In genomic region chr12:32885831-32886230, GRCh38 we compare ENCODE assay signal across 18 cellular contexts. TPM values are rescaled to one million over a fixed set of nuclear protein-coding genes. Genes with fewer than 3 reads are reported as not detected.
DNase-seq lines count a peak whose midpoint lies in the region; ATAC-seq and TF ChIP-seq lines count a peak whose summit lies in the region.
"Had no signal": no experiment of that assay in that cellular context is flagged by ENCODE, and none has a peak within 500 bp of the region (broad histone marks: within the 10 kb centered on the region; RNA-seq: fewer than 3 reads in every experiment).

No MANE protein-coding gene starts in this region.

- H3K9me3 ChIP-seq in cardiac muscle cell (ENCODE audit: low read depth) (no peaks in the 10 kb centered on the region), parathyroid adenoma (ENCODE audit: control insufficient read depth, low read length) (no peaks in the 10 kb centered on the region), tibial artery (no peaks in the 10 kb centered on the region)
- H3K9me3 ChIP-seq: A549, MG63, testis had no signal

- H3K9ac ChIP-seq in parathyroid adenoma, result no peak overlapping the region

- H3K4me3 ChIP-seq in cardiac muscle cell, result no peak overlapping the region
- peak overlapping the region; percentile 27 for H3K4me3 ChIP-seq in parathyroid adenoma (ENCODE audit: low read depth, low read length)
- no peak overlapping the region for H3K4me3 ChIP-seq in tibial artery
- H3K4me3 ChIP-seq: A549, MG63, testis had no signal

- H3K79me2 ChIP-seq in parathyroid adenoma, result no peaks in the 10 kb centered on the region

- peak overlapping the region; percentile 95 for H3K27ac ChIP-seq in cardiac muscle cell
- no peak overlapping the region for H3K27ac ChIP-seq in parathyroid adenoma
- no peak overlapping the region for H3K27ac ChIP-seq in tibial artery
- H3K27ac ChIP-seq: A549, testis had no signal

- DNase-seq in cardiac muscle cell (ENCODE audit: low read depth in 1 of 2, low spot score in 1 of 2), result no peak
- DNase-seq in left ventricle myocardium superior, result no peak
- DNase-seq in NCI-H1417 (lab: John Stamatoyannopoulos, UW), result peak; percentile 3 to 87 (median 64)
- peak; percentile 34 for DNase-seq in NCI-H774 (lab: John Stamatoyannopoulos, UW)
- no peak for DNase-seq in OCI-M2 (lab: John Stamatoyannopoulos, UW; ENCODE audit: unreplicated experiment)
- DNase-seq in tibial artery, result no peak
- DNase-seq: activated naive CD8-positive, alpha-beta T cell treated with anti-CD3 and anti-CD28 coated beads, Interleukin-2, amount 10 ng/mL, durations not matched to agents 7 days and 5 days; Calu3; MG63; midbrain; nephron progenitor cell; stimulated activated CD4-positive, alpha-beta T cell treated with anti-CD3 and anti-CD28 coated beads, Interleukin-1b, Interleukin-23, amount 100 ng/mL, for 48 hours; SW 1271; testis had no signal

- H3K27me3 ChIP-seq in cardiac muscle cell (no peaks in the 10 kb centered on the region), parathyroid adenoma (ENCODE audit: control insufficient read depth, insufficient read depth, low read length) (no peaks in the 10 kb centered on the region), tibial artery (no peaks in the 10 kb centered on the region)
- H3K27me3 ChIP-seq: MG63, testis had no signal

- ATAC-seq in left ventricle myocardium superior, result no peak
- ATAC-seq in HG03196 (IDR thresholded peaks at IDR 0.05; ENCODE audit: unreplicated experiment), result no peak
- ATAC-seq: A549; stimulated activated memory B cell treated with anti-CD40 and anti-IgM and Interleukin-4, amounts not matched to agents 10 μg/mL and 1 μg/mL and 100 μg/mL, for 72 hours had no signal

- H2AFZ ChIP-seq in parathyroid adenoma, result peak overlapping the region; percentile 20

- H3K4me1 ChIP-seq in cardiac muscle cell (ENCODE audit: low read depth), result peaks cover 80% of the 10 kb centered on the region
- H3K4me1 ChIP-seq in parathyroid adenoma, result no peaks in the 10 kb centered on the region
- H3K4me1 ChIP-seq in tibial artery, result no peaks in the 10 kb centered on the region
- H3K4me1 ChIP-seq: testis had no signal

- intact Hi-C loops in left ventricle myocardium superior (cut with micrococcal nuclease), result no loop called here
- intact Hi-C loops in tibial artery (cut with DNase I; ENCODE audit: low total_unique reads), result no loop called here

- TF ChIP-seq CTCF in cardiac muscle cell (IDR thresholded peaks at IDR 0.05; ENCODE audit: low read depth, low read length) (no peak), parathyroid adenoma (IDR thresholded peaks at IDR 0.05) (no peak), tibial artery (IDR thresholded peaks at IDR 0.05) (no peak)

- H3K4me2 ChIP-seq in parathyroid adenoma (ENCODE audit: low read length), result peak overlapping the region; percentile 53
- H3K4me2 ChIP-seq: A549 had no signal

- H3K36me3 ChIP-seq in cardiac muscle cell, result peaks cover 18% of the 10 kb centered on the region
- H3K36me3 ChIP-seq in parathyroid adenoma (ENCODE audit: control insufficient read depth, insufficient read depth, low read length), result no peaks in the 10 kb centered on the region
- H3K36me3 ChIP-seq in tibial artery, result no peaks in the 10 kb centered on the region
- H3K36me3 ChIP-seq: MG63 had no signal

RNA-seq across cellular contexts. Expression of gene PKP2, which starts 10.7 kb away (rescaled TPM):
- total RNA-seq in cardiac muscle cell, result 362 and 376 TPM in 2 replicates
- polyA plus RNA-seq in cardiac muscle cell, result 363 and 451 TPM in 2 replicates
- 423 TPM for total RNA-seq in left ventricle myocardium superior

Comparison
In these comparisons a context has a peak if more than half of its experiments do, and no peak if none do; other contexts are left out.
1. DNase-seq: peak in NCI-H1417 (3 of 3) and NCI-H774 (single experiment); none in cardiac muscle cell (0 of 2), left ventricle myocardium superior (single experiment), OCI-M2 (single experiment) and tibial artery (0 of 2).